In the genomic region with DNA sequence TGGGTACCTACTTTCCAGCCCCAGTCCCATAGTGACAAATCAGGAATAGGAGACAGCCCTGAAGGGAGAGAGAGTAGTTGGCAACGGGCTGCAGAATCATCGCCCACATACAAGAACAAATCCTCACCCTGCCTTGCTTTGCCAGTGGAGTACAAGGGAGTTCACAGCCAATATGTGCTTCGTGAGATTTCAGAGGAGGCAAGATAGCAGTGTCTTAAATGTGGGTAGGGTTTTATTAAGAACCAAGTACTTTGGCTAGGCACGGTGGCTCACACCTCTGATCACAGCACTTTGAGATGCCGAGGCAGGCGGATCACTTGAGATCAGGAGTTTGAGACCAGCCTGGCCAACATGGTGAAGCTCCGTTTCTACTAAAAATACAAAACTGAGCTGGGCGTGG, we compare ENCODE assay signal across 26 cellular contexts.
"Had no signal": no experiment of that assay in that cellular context is flagged by ENCODE, and none has a peak within 500 bp of the region (broad histone marks: within the 10 kb centered on the region; RNA-seq: fewer than 3 reads in every experiment).

No MANE protein-coding gene starts in this region.

- DNase-seq: natural killer cell; nephron progenitor cell; nucleus accumbens; pancreas; retina; spleen; stimulated activated CD4-positive, alpha-beta T cell treated with anti-CD3 and anti-CD28 coated beads, Interleukin-12 subunit alpha, Interleukin-12 subunit beta, amount 100 ng/mL, for 4 hours; stimulated activated CD4-positive, alpha-beta T cell treated with anti-CD3 and anti-CD28 coated beads, Interleukin-1b, Interleukin-23, amount 100 ng/mL, for 48 hours; stimulated activated CD4-positive, alpha-beta T cell treated with anti-CD3 and anti-CD28 coated beads, Interleukin-4, amount 100 ng/mL, for 1 hour; stimulated activated CD4-positive, alpha-beta T cell treated with anti-CD3 and anti-CD28 coated beads, Interleukin-4, amount 100 ng/mL, for 4 hours; stimulated activated CD8-positive, alpha-beta memory T cell treated with anti-CD3 and anti-CD28 coated beads, Interleukin-4, amount 100 ng/mL, for 48 hours; stimulated activated naive CD4-positive, alpha-beta T cell; stimulated activated naive CD8-positive, alpha-beta T cell treated with anti-CD3 and anti-CD28 coated beads, Interleukin-15, amount 100 ng/mL, for 72 hours; stimulated activated naive CD8-positive, alpha-beta T cell treated with anti-CD3 and anti-CD28 coated beads, Interleukin-15, Interleukin-2, amounts not matched to agents 100 U/mL and 50 U/mL, for 24 hours; substantia nigra; transverse colon; upper lobe of right lung had no signal

- H3K27ac ChIP-seq: neutrophil, pancreas, prostate gland, right atrium auricular region, skin epidermis, spleen, suprapubic skin, testis, tibial artery, transverse colon, upper lobe of right lung had no signal

- H3K36me3 ChIP-seq: neutrophil, pancreas, prostate gland, right atrium auricular region, spleen, suprapubic skin, tibial artery, transverse colon, upper lobe of right lung, uterus had no signal

- H3K4me3 ChIP-seq: pancreas, prostate gland, right atrium auricular region, skin epidermis, smooth muscle cell, spleen, suprapubic skin, testis, tibial artery, transverse colon, upper lobe of right lung, uterus had no signal

- H3K4me2 ChIP-seq: smooth muscle cell had no signal

- H3K9me3 ChIP-seq: neutrophil, pancreas, prostate gland, right atrium auricular region, suprapubic skin, testis, tibial artery, transverse colon, upper lobe of right lung, uterus had no signal

- H3K27me3 ChIP-seq: neutrophil, pancreas, right atrium auricular region, spleen, suprapubic skin, testis, tibial artery, transverse colon, upper lobe of right lung, uterus had no signal

- H3K4me1 ChIP-seq: pancreas, suprapubic skin, upper lobe of right lung, uterus had no signal
